Comparison of ENCODE assay signal across 8 cellular contexts in genomic region chr7:1505731-1506550, GRCh38. TPM values are rescaled to one million over a fixed set of nuclear protein-coding genes. Genes with fewer than 3 reads are reported as not detected.
DNase-seq lines count a peak whose midpoint lies in the region; ATAC-seq and TF ChIP-seq lines count a peak whose summit lies in the region.

No MANE protein-coding gene starts in this region.

- H3K9me3 ChIP-seq in A673 (ENCODE audit: low read depth, low read length, poor library complexity, severe bottlenecking): no peaks in the 10 kb centered on the region

- H3K4me1 ChIP-seq in A673 (ENCODE audit: insufficient read depth, low read length, poor library complexity, severe bottlenecking): peaks cover 5% of the 10 kb centered on the region

- peak; percentile 52 for DNase-seq in DMS 273 (lab: John Stamatoyannopoulos, UW; ENCODE audit: unreplicated experiment)
- no peak for DNase-seq in DMS 273 treated with DMSO at 0.1 percent for 48 hours (lab: John Stamatoyannopoulos, UW)
- DNase-seq in HL-60 (ENCODE audit: low read depth in 1 of 2, low spot score in 1 of 2): peak; percentile 81 to 90
- DNase-seq in T-helper 2 cell treated with Interferon-gamma antibody and Interleukin-4, amounts not matched to agents 5 μg/mL and 100 μg/mL, for 36 hours (ENCODE audit: low spot score): no peak
- no peak for DNase-seq in natural killer cell
- no peak for DNase-seq in cortex of kidney (lab: John Stamatoyannopoulos, UW)
- DNase-seq in omental fat pad (ENCODE audit: low spot score): no peak
- no peak for DNase-seq in A673 (ENCODE audit: low spot score)

- CTCF ChIA-PET in A673 (lab: Charles Lee): no interaction called here

- ATAC-seq in natural killer cell (no peak), omental fat pad (ENCODE audit: low FRiP score) (no peak)

- BruUV-seq in A673 (replicated peaks; lab: Mats Ljungman, UMichigan): no TSS peak

- H3K36me3 ChIP-seq in A673 (ENCODE audit: insufficient read depth, low read length, poor library complexity, severe bottlenecking): peaks cover 12% of the 10 kb centered on the region

- H3K4me3 ChIP-seq in HL-60 (replicated peaks; ENCODE audit: insufficient read depth, low read length) (peak overlapping the region; percentile 37), A673 (ENCODE audit: low read depth, low read length, poor library complexity, severe bottlenecking) (no peak overlapping the region)

- H3K4me1 Mint-ChIP-seq in T-helper 2 cell treated with Interferon-gamma antibody and Interleukin-4, amounts not matched to agents 5 μg/mL and 100 μg/mL, for 36 hours (ENCODE audit: low read depth): peaks cover 24% of the 10 kb centered on the region
- H3K4me1 Mint-ChIP-seq in natural killer cell: peaks cover 20 to 34% of the 10 kb centered on the region in 2 donors

- POLR2A ChIA-PET in A673 (lab: Charles Lee; ENCODE audit: low non-redundant PET): no interaction called here

- no peaks in the 10 kb centered on the region for H3K27me3 Mint-ChIP-seq in T-helper 2 cell treated with Interferon-gamma antibody and Interleukin-4, amounts not matched to agents 5 μg/mL and 100 μg/mL, for 36 hours (ENCODE audit: low read depth)
- peaks cover 7 to 16% of the 10 kb centered on the region in 2 donors for H3K27me3 Mint-ChIP-seq in natural killer cell (ENCODE audit: low read depth in 2 of 2)

- H3K9me3 Mint-ChIP-seq in T-helper 2 cell treated with Interferon-gamma antibody and Interleukin-4, amounts not matched to agents 5 μg/mL and 100 μg/mL, for 36 hours: no peaks in the 10 kb centered on the region
- H3K9me3 Mint-ChIP-seq in natural killer cell: no peaks in the 10 kb centered on the region

- no peaks in the 10 kb centered on the region for H3K27me3 ChIP-seq in HL-60 (ENCODE audit: insufficient read depth, poor library complexity, severe bottlenecking)
- H3K27me3 ChIP-seq in A673 (replicated peaks; ENCODE audit: insufficient read depth, low read depth, low read length, poor library complexity): no peaks in the 10 kb centered on the region

- peaks cover 11% of the 10 kb centered on the region for H3K36me3 Mint-ChIP-seq in T-helper 2 cell treated with Interferon-gamma antibody and Interleukin-4, amounts not matched to agents 5 μg/mL and 100 μg/mL, for 36 hours (ENCODE audit: low read depth)
- no peaks in the 10 kb centered on the region for H3K36me3 Mint-ChIP-seq in natural killer cell

- H3K27ac Mint-ChIP-seq in T-helper 2 cell treated with Interferon-gamma antibody and Interleukin-4, amounts not matched to agents 5 μg/mL and 100 μg/mL, for 36 hours: peak overlapping the region; percentile 62
- no peak overlapping the region for H3K27ac Mint-ChIP-seq in natural killer cell

- TF ChIP-seq CTCF in HL-60 (IDR thresholded peaks at IDR 0.05; ENCODE audit: insufficient read depth, low read length) (no peak), natural killer cell (IDR thresholded peaks at IDR 0.05) (no peak), omental fat pad (IDR thresholded peaks at IDR 0.05) (no peak), A673 (conservative IDR thresholded peaks at IDR 0.05; ENCODE audit: low read depth, low read length) (no peak)

- intact Hi-C loops in natural killer cell (cut with micrococcal nuclease): no loop called here
- intact Hi-C loops in A673 (cut with micrococcal nuclease; ENCODE audit: unreplicated experiment): no loop called here

- peak overlapping the region; percentile 86 for H3K27ac ChIP-seq in HL-60 (replicated peaks)
- H3K27ac ChIP-seq in A673 (ENCODE audit: low read depth, low read length, poor library complexity, severe bottlenecking): no peak overlapping the region

- H3K4me3 Mint-ChIP-seq in T-helper 2 cell treated with Interferon-gamma antibody and Interleukin-4, amounts not matched to agents 5 μg/mL and 100 μg/mL, for 36 hours: peak overlapping the region; percentile 70
- peak overlapping the region; percentile 45 for H3K4me3 Mint-ChIP-seq in natural killer cell

RNA-seq across cellular contexts. Expression of gene INTS1, which starts 1.8 kb away (rescaled TPM):
- total RNA-seq in natural killer cell: 100 to 1,000 TPM in 2 of 3 donors, 10 to 100 TPM in 1; 92.7 to 115 (median 111) TPM
- total RNA-seq in omental fat pad: 10 to 100 TPM; 22.4 to 39.4 (median 32.0) TPM
- 129 and 141 TPM in 2 replicates for total RNA-seq in A673 (2021)

RNA-seq across cellular contexts. Expression of gene MAFK, which starts 24.6 kb away (rescaled TPM):
- 10 to 100 TPM; 57.9 to 71.3 (median 62.8) TPM for total RNA-seq in natural killer cell
- 10 to 100 TPM; 30.7 to 57.6 (median 32.7) TPM for total RNA-seq in omental fat pad
- total RNA-seq in A673 (2021): 14.6 and 16.7 TPM in 2 replicates

RNA-seq across cellular contexts. Expression of gene MICALL2, which starts 46.7 kb away (rescaled TPM):
- total RNA-seq in natural killer cell (1 to 10 TPM; 2.5 to 4.4 (median 2.8) TPM), omental fat pad (10 to 100 TPM in 2 of 4 donors, 1 to 10 TPM in 2; 4.4 to 16.6 (median 9.3) TPM), A673 (2021) (10.1 and 11.8 TPM in 2 replicates)

RNA-seq across cellular contexts. Expression of gene TMEM184A, which starts 50.1 kb away (rescaled TPM):
- total RNA-seq in natural killer cell: under 1 TPM in 1 of 3 donors, not detected in 2; 0.14 TPM
- 1 to 10 TPM in 1 of 4 donors, under 1 TPM in 2, not detected in 1; 0.19 to 3.1 (median 0.32) TPM for total RNA-seq in omental fat pad
- total RNA-seq in A673 (2021): not detected in 2 replicates

Comparison
In these comparisons a context has a peak if more than half of its experiments do, and no peak if none do; other contexts are left out.
1. DNase-seq: peak in DMS 273 (single experiment) and HL-60 (2 of 2); none in DMS 273 treated with DMSO at 0.1 percent for 48 hours (single experiment), T-helper 2 cell treated with Interferon-gamma antibody and Interleukin-4, amounts not matched to agents 5 μg/mL and 100 μg/mL, for 36 hours (single experiment), natural killer cell (single experiment), cortex of kidney (single experiment), omental fat pad (single experiment) and A673 (single experiment).